ENCODE assay signal across 21 cellular contexts in the genomic region with DNA sequence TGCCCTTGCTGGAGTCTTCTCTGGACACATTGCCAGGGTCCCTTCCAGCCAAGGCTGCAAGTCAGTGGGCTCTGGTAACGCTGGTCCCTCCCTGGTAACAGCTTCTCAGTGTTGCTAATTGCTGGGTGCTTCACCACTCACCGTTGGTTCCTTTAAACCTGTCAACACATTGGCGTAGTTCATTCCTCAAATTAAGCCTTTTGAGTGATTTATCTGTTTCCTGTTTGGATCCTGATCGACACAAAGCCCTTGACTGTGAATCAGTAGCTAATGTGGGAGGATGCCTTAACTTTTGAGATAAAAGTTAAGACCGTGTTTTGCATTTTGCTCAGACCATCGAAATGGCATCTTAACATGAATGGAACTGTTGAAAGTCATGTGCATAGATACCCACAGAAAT.
DNase-seq lines count a peak whose midpoint lies in the region; ATAC-seq, FAIRE-seq and TF ChIP-seq lines count a peak whose summit lies in the region.
"Had no signal": no experiment of that assay in that cellular context is flagged by ENCODE, and none has a peak within 500 bp of the region (broad histone marks: within the 10 kb centered on the region; RNA-seq: fewer than 3 reads in every experiment).

No MANE protein-coding gene starts in this region.

- POLR2A ChIA-PET in K562 (lab: Yijun Ruan, JAX), result interaction anchor here (0.8 to 1.4 kb wide), 2 partner anchors 8 to 16 kb away, joined by 3 read pairs; no protein-coding TSS in a partner anchor

- peaks cover 54% of the 10 kb centered on the region for H3K36me3 ChIP-seq in K562 (ENCODE audit: control insufficient read depth, insufficient read depth, low read length)
- H3K36me3 ChIP-seq: BE2C had no signal

- in situ Hi-C loops in K562 (cut with MboI), result no loop called here

- TF ChIP-seq RAD21 in K562 (CRISPR knock-in tag; conservative IDR thresholded peaks at IDR 0.05 in 1 of 2, IDR thresholded peaks at IDR 0.05 in 1 of 2), result peak in 1 of 2 experiments; percentile 15; a peak in 1 of 4 replicates

- no peak for TF ChIP-seq POLR2A in GM12891 (IDR thresholded peaks at IDR 0.05; ENCODE audit: low read depth, low read length)
- no peak for TF ChIP-seq POLR2A in K562 (conservative IDR thresholded peaks at IDR 0.05)

- 0 out of 2 replicates have a peak, but pooled peaks cover 2% of the 10 kb centered on the region for H3K9me3 ChIP-seq in K562 (replicated peaks; ENCODE audit: control insufficient read depth, insufficient read depth, low read depth, low read length)
- H3K9me3 ChIP-seq: A549, BE2C had no signal

- peak overlapping the region; percentile 72 for H3K27ac ChIP-seq in K562 (ENCODE audit: extremely low read depth, low read depth, low read length)
- H3K27ac ChIP-seq: A549, C4-2B had no signal

- BruUV-seq in K562 (replicated peaks; lab: Mats Ljungman, UMichigan), result no TSS peak

- no peak for TF ChIP-seq CTCF in K562 (IDR thresholded peaks at IDR 0.05 in 2 of 3, conservative IDR thresholded peaks at IDR 0.05 in 1 of 3; ENCODE audit: insufficient read depth in 2 of 3, low read depth in 1 of 3, low read length in 3 of 3)

- peak overlapping the region; percentile 65 for H3K4me2 ChIP-seq in K562 (ENCODE audit: insufficient read depth, low read length)
- H3K4me2 ChIP-seq: A549 had no signal

- intact Hi-C loops in K562 (cut with micrococcal nuclease), result no loop called here

- ATAC-seq in K562, result peak; percentile 30
- ATAC-seq: A549, HepG2 had no signal

- peak overlapping the region; percentile 52 to 60; a peak in 3 of 4 replicates for H3K9ac ChIP-seq in K562 (ENCODE audit: insufficient read depth in 1 of 2, low read depth in 2 of 2, low read length in 2 of 2)

- no peaks in the 10 kb centered on the region for H3K27me3 ChIP-seq in K562 (ENCODE audit: control insufficient read depth in 2 of 2, insufficient read depth in 2 of 2, low read length in 2 of 2)
- H3K27me3 ChIP-seq: BE2C had no signal

- H3K79me2 ChIP-seq in K562 (ENCODE audit: control insufficient read depth, insufficient read depth, low read length), result peaks cover 99% of the 10 kb centered on the region

- peak overlapping the region; percentile 36; the same call in 1 of the 2 replicates for H2AFZ ChIP-seq in K562 (ENCODE audit: low read depth, low read length)

- H3K9me1 ChIP-seq in K562 (ENCODE audit: control insufficient read depth, insufficient read depth, low read length), result no peaks in the 10 kb centered on the region

- WGBS in K562 (ENCODE audit: insufficient coverage, low coverage, missing lambda C conversion rate), result 6% methylated on average over 6 of the region's 6 CpGs

- H3K4me3 ChIP-seq in K562, result 0 out of 2 replicates have a peak overlapping the region, but pooled peaks have one; percentile 12
- H3K4me3 ChIP-seq: A549 had no signal

- CTCF ChIA-PET in K562 (lab: Yijun Ruan, JAX; ENCODE audit: low intra/inter-chr PET ratio), result no interaction called here

- TF ChIP-seq EP300 in K562 (IDR thresholded peaks at IDR 0.05; ENCODE audit: low read length), result peak; percentile 87

- FAIRE-seq in GM12891 (lab: Jason Lieb, UNC) (peak; percentile 33), K562 (lab: Jason Lieb, UNC) (peak; percentile 75)
- FAIRE-seq: D721Med, G401.6, GM12892, HepG2 had no signal

- H4K20me1 ChIP-seq in K562 (replicated peaks; ENCODE audit: control insufficient read depth, insufficient read depth, low read length), result no peaks in the 10 kb centered on the region

- DNase-seq in COLO829 (ENCODE audit: low spot score), result peak; percentile 2
- DNase-seq in GM12891 (ENCODE audit: insufficient read length, low spot score), result no peak
- DNase-seq in OCI-M2 (lab: John Stamatoyannopoulos, UW; ENCODE audit: unreplicated experiment), result peak; percentile 9
- peak in 2 of 4 experiments; percentile 33 to 69 for DNase-seq in K562 (ENCODE audit: extremely low read depth in 1 of 4, low spot score in 3 of 4)
- DNase-seq in NCI-H2029 treated with DMSO at 0.1 percent for 48 hours (lab: John Stamatoyannopoulos, UW), result no peak
- DNase-seq in RPMI8226, result no peak
- DNase-seq in NCI-H1694 (lab: John Stamatoyannopoulos, UW), result no peak
- DNase-seq: BE2C; CD4-positive, alpha-beta memory T cell; COR-L47; DMS153; DMS79 treated with DMSO at 0.1 percent for 48 hours; EL; HCEC 1CT; HFFc6 had no signal

- peaks cover 0 to 78% of the 10 kb centered on the region in 2 experiments for H3K4me1 ChIP-seq in K562 (replicated peaks in 1 of 2; ENCODE audit: control insufficient read depth in 2 of 2, insufficient read depth in 2 of 2, low read length in 2 of 2)
- H3K4me1 ChIP-seq: A549, BE2C had no signal

TF ChIP-seq in GM12891, 5 proteins besides CTCF, POLR2A, EP300 and RAD21:
- TF ChIP-seq SPI1 (IDR thresholded peaks at IDR 0.05; ENCODE audit: low read depth, low read length) (no peak), PAX5 (IDR thresholded peaks at IDR 0.05; ENCODE audit: insufficient read depth, low read length, severe bottlenecking) (no peak), POU2F2 (IDR thresholded peaks at IDR 0.05; ENCODE audit: low read depth, low read length) (no peak), TAF1 (IDR thresholded peaks at IDR 0.05; ENCODE audit: low read depth, low read length) (no peak), POLR2AphosphoS5 (IDR thresholded peaks at IDR 0.05; ENCODE audit: low read depth, low read length) (no peak)

TF ChIP-seq in K562, 482 proteins besides CTCF, POLR2A, EP300 and RAD21 (continues in another document):
- TF ChIP-seq THAP12 (CRISPR knock-in tag; IDR thresholded peaks at IDR 0.05) (no peak), PKNOX1 (IDR thresholded peaks at IDR 0.05) (peak; percentile 89)
- TF ChIP-seq, protein P1, sequence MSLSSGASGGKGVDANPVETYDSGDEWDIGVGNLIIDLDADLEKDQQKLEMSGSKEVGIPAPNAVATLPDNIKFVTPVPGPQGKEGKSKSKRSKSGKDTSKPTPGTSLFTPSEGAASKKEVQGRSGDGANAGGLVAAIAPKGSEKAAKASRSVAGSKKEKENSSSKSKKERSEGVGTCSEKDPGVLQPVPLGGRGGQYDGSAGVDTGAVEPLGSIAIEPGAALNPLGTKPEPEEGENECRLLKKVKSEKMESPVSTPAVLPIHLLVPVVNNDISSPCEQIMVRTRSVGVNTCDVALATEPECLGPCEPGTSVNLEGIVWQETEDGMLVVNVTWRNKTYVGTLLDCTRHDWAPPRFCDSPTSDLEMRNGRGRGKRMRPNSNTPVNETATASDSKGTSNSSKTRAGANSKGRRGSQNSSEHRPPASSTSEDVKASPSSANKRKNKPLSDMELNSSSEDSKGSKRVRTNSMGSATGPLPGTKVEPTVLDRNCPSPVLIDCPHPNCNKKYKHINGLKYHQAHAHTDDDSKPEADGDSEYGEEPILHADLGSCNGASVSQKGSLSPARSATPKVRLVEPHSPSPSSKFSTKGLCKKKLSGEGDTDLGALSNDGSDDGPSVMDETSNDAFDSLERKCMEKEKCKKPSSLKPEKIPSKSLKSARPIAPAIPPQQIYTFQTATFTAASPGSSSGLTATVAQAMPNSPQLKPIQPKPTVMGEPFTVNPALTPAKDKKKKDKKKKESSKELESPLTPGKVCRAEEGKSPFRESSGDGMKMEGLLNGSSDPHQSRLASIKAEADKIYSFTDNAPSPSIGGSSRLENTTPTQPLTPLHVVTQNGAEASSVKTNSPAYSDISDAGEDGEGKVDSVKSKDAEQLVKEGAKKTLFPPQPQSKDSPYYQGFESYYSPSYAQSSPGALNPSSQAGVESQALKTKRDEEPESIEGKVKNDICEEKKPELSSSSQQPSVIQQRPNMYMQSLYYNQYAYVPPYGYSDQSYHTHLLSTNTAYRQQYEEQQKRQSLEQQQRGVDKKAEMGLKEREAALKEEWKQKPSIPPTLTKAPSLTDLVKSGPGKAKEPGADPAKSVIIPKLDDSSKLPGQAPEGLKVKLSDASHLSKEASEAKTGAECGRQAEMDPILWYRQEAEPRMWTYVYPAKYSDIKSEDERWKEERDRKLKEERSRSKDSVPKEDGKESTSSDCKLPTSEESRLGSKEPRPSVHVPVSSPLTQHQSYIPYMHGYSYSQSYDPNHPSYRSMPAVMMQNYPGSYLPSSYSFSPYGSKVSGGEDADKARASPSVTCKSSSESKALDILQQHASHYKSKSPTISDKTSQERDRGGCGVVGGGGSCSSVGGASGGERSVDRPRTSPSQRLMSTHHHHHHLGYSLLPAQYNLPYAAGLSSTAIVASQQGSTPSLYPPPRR (CRISPR knock-in tag; IDR thresholded peaks at IDR 0.05; ENCODE audit: borderline replicate concordance), result no peak

Comparison
In these comparisons a context has a peak if more than half of its experiments do, and no peak if none do; other contexts are left out.
1. DNase-seq: peak in COLO829 (single experiment) and OCI-M2 (single experiment); none in GM12891 (single experiment), NCI-H2029 treated with DMSO at 0.1 percent for 48 hours (single experiment), RPMI8226 (single experiment) and NCI-H1694 (single experiment).